8 cellular contexts compared by ENCODE assay signal in genomic region chr4:26074672-26075071, GRCh38.
DNase-seq lines count a peak whose midpoint lies in the region; ATAC-seq, FAIRE-seq and TF ChIP-seq lines count a peak whose summit lies in the region.

No MANE protein-coding gene starts in this region.

- TF ChIP-seq POLR2A in GM12891 (IDR thresholded peaks at IDR 0.05; ENCODE audit: low read depth, low read length), result no peak

- peaks cover 8 to 64% of the 10 kb centered on the region in 2 donors for H3K36me3 Mint-ChIP-seq in activated naive CD4-positive, alpha-beta T cell treated with anti-CD3 and anti-CD28 coated beads, Interleukin-2, amount 50 U/mL, for 72 hours

- peak; percentile 94 for FAIRE-seq in GM12891 (lab: Jason Lieb, UNC)

- peak overlapping the region; percentile 95 to 98 for H3K27ac Mint-ChIP-seq in activated naive CD4-positive, alpha-beta T cell treated with anti-CD3 and anti-CD28 coated beads, Interleukin-2, amount 50 U/mL, for 72 hours

- peaks cover 10 to 40% of the 10 kb centered on the region in 2 donors for H3K9me3 Mint-ChIP-seq in activated naive CD4-positive, alpha-beta T cell treated with anti-CD3 and anti-CD28 coated beads, Interleukin-2, amount 50 U/mL, for 72 hours

- peak; percentile 41 for DNase-seq in GM12891 (ENCODE audit: insufficient read length, low spot score)
- DNase-seq in KG1 (lab: John Stamatoyannopoulos, UW), result peak; percentile 25
- peak in 1 of 2 donors; percentile 63 for DNase-seq in activated naive CD4-positive, alpha-beta T cell treated with anti-CD3 and anti-CD28 coated beads, Interleukin-2, amount 50 U/mL, for 72 hours (ENCODE audit: low spot score in 2 of 2)
- DNase-seq in stimulated activated CD4-positive, alpha-beta T cell treated with anti-CD3 and anti-CD28 coated beads, Interleukin-12 subunit alpha, Interleukin-12 subunit beta, amount 100 ng/mL, for 24 hours (ENCODE audit: low read depth in 2 of 2), result peak; percentile 62 to 65
- no peak for DNase-seq in D341Med (ENCODE audit: low spot score)
- no peak for DNase-seq in effector CD4-positive, alpha-beta T cell
- no peak for DNase-seq in NCI-H446 treated with DMSO at 0.1 percent for 48 hours (lab: John Stamatoyannopoulos, UW)

- ATAC-seq in GM21528 (IDR thresholded peaks at IDR 0.05; ENCODE audit: low FRiP score, unreplicated experiment), result peak; percentile 68
- peak; percentile 40 to 76 for ATAC-seq in activated naive CD4-positive, alpha-beta T cell treated with anti-CD3 and anti-CD28 coated beads, Interleukin-2, amount 50 U/mL, for 72 hours

TF ChIP-seq in GM12891, 5 proteins besides CTCF, POLR2A, EP300 and RAD21:
- peak; percentile 76 for TF ChIP-seq SPI1 (IDR thresholded peaks at IDR 0.05; ENCODE audit: low read depth, low read length)
- TF ChIP-seq POU2F2 (IDR thresholded peaks at IDR 0.05; ENCODE audit: low read depth, low read length), result no peak
- TF ChIP-seq PAX5 (IDR thresholded peaks at IDR 0.05; ENCODE audit: insufficient read depth, low read length, severe bottlenecking), result no peak
- no peak for TF ChIP-seq TAF1 (IDR thresholded peaks at IDR 0.05; ENCODE audit: low read depth, low read length)

Comparison
In these comparisons a context has a peak if more than half of its experiments do, and no peak if none do; other contexts are left out.
1. DNase-seq: peak in GM12891 (single experiment), KG1 (single experiment) and stimulated activated CD4-positive, alpha-beta T cell treated with anti-CD3 and anti-CD28 coated beads, Interleukin-12 subunit alpha, Interleukin-12 subunit beta, amount 100 ng/mL, for 24 hours (2 of 2); none in D341Med (single experiment), effector CD4-positive, alpha-beta T cell (single experiment) and NCI-H446 treated with DMSO at 0.1 percent for 48 hours (single experiment).